In the genomic region with DNA sequence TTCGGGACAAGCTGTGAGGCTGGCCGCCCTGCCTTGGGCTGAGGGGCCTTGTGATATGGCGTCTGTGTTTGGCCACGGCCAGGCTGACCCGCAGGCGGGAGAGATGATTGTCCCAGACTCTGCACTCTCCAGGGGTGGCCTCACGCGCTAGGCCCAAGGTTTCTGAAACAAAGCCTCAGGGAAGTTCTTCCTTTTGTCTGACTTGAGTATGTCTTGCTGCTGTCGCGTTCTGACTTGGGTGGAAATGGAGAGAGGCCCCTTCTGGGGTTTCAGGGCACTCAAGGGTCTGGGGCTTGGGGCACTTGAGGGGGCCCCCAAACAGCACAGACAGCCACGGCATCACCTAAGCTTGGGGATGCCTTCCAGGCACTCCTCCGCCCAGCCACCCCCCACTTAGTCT, we compare ENCODE assay signal across 1 cellular context.
TF ChIP-seq lines count a peak whose summit lies in the region.

No MANE protein-coding gene starts in this region.

TF ChIP-seq in K562, 482 proteins besides CTCF, POLR2A, EP300 and RAD21 (continued from another document):
- TF ChIP-seq, protein P1, sequence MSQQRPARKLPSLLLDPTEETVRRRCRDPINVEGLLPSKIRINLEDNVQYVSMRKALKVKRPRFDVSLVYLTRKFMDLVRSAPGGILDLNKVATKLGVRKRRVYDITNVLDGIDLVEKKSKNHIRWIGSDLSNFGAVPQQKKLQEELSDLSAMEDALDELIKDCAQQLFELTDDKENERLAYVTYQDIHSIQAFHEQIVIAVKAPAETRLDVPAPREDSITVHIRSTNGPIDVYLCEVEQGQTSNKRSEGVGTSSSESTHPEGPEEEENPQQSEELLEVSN (IDR thresholded peaks at IDR 0.05; ENCODE audit: borderline replicate concordance in 1 of 2, extremely low read depth in 1 of 2, insufficient read depth in 1 of 2, insufficient read length in 1 of 2, low read depth in 1 of 2, low read length in 1 of 2, poor library complexity in 1 of 2, severe bottlenecking in 1 of 2): no peak
- TF ChIP-seq PTTG1 (tag; IDR thresholded peaks at IDR 0.05; ENCODE audit: low read depth): no peak
- no peak for TF ChIP-seq PHF8 (IDR thresholded peaks at IDR 0.05; ENCODE audit: borderline replicate concordance, low read length)
- peak; percentile 82 for TF ChIP-seq BCOR (IDR thresholded peaks at IDR 0.05)
- TF ChIP-seq HDAC1 (IDR thresholded peaks at IDR 0.05): no peak
- TF ChIP-seq, protein P2, sequence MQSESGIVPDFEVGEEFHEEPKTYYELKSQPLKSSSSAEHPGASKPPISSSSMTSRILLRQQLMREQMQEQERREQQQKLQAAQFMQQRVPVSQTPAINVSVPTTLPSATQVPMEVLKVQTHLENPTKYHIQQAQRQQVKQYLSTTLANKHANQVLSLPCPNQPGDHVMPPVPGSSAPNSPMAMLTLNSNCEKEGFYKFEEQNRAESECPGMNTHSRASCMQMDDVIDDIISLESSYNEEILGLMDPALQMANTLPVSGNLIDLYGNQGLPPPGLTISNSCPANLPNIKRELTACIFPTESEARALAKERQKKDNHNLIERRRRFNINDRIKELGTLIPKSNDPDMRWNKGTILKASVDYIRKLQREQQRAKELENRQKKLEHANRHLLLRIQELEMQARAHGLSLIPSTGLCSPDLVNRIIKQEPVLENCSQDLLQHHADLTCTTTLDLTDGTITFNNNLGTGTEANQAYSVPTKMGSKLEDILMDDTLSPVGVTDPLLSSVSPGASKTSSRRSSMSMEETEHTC (IDR thresholded peaks at IDR 0.05): no peak
- peak in 1 of 2 experiments; percentile 47; a peak in 1 of 4 replicates for TF ChIP-seq RCOR1 (IDR thresholded peaks at IDR 0.05; ENCODE audit: borderline replicate concordance in 1 of 2, low read depth in 2 of 2, low read length in 2 of 2)
- TF ChIP-seq, protein P3, sequence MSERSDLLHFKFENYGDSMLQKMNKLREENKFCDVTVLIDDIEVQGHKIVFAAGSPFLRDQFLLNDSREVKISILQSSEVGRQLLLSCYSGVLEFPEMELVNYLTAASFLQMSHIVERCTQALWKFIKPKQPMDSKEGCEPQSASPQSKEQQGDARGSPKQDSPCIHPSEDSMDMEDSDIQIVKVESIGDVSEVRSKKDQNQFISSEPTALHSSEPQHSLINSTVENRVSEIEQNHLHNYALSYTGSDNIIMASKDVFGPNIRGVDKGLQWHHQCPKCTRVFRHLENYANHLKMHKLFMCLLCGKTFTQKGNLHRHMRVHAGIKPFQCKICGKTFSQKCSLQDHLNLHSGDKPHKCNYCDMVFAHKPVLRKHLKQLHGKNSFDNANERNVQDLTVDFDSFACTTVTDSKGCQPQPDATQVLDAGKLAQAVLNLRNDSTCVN (CRISPR knock-in tag; IDR thresholded peaks at IDR 0.05): no peak
